In the genomic region with DNA sequence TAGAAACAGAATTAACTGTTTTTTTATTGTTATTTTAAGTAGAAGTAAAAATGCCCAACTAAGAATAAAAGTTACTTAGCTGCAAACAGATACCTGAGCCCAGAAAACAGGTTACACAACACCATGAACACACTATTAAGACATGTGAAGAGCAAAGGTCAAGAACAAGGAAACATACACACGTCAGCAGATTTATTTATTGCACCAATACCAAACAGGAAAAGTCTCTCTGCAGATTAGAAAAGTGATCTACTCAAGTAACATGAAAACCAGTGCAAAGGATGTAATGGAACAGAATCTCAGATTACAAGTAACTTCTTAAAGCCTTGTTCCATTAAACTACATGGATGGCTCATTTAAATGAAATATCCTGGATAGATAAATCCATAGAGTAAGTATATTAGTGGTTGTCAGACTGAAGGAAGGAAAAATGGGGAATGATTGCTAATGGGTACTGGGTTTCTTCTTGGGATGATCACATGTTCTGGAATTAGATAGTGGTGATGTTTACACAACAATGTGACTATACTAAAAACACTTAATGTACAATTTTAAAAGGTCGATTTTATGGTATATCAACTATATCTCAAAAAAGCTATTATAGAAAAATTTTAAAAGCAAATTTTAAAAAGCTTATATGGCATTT, we compare ENCODE assay signal across 1 cellular context.
TF ChIP-seq lines count a peak whose summit lies in the region.

No MANE protein-coding gene starts in this region.

TF ChIP-seq in GM12878, 131 proteins besides CTCF, POLR2A, EP300 and RAD21 (continued from another document):
- TF ChIP-seq FOS (IDR thresholded peaks at IDR 0.05; ENCODE audit: borderline replicate concordance, extremely low read depth, insufficient read length): no peak
